In genomic region chr11:30377347-30377746, GRCh38 we compare ENCODE assay signal across 15 cellular contexts. TPM values are rescaled to one million over a fixed set of nuclear protein-coding genes. Genes with fewer than 3 reads are reported as not detected.
DNase-seq lines count a peak whose midpoint lies in the region; ATAC-seq and TF ChIP-seq lines count a peak whose summit lies in the region.
"Had no signal": no experiment of that assay in that cellular context is flagged by ENCODE, and none has a peak within 500 bp of the region (broad histone marks: within the 10 kb centered on the region; RNA-seq: fewer than 3 reads in every experiment).

No MANE protein-coding gene starts in this region.

- H3K9me3 ChIP-seq in osteoblast (ENCODE audit: low read depth, low read length): no peaks in the 10 kb centered on the region
- H3K9me3 ChIP-seq: BLaER1 treated with 17β-estradiol and CSF1 and Interleukin-3, amounts not matched to agents 10 nM and 100 nM had no signal

- POLR2A ChIA-PET in RWPE1 (lab: Yijun Ruan, JAX; ENCODE audit: low non-redundant PET): no interaction called here

- H3K27ac ChIP-seq in RWPE1 (no peak overlapping the region), osteoblast (ENCODE audit: low read depth, low read length) (no peak overlapping the region)
- H3K27ac ChIP-seq: BLaER1 treated with 17β-estradiol and CSF1 and Interleukin-3, amounts not matched to agents 10 nM and 100 nM; HL-60 had no signal

- peak; percentile 62 for ATAC-seq in esophagus mucosa
- ATAC-seq: GM12878 had no signal

- no peak overlapping the region for H2AFZ ChIP-seq in osteoblast (ENCODE audit: low read length)

- H3K4me2 ChIP-seq in osteoblast (ENCODE audit: insufficient read depth, low read length): no peak overlapping the region

- TF ChIP-seq CTCF in RWPE1 (conservative IDR thresholded peaks at IDR 0.05; ENCODE audit: low read depth): no peak
- no peak for TF ChIP-seq CTCF in osteoblast (IDR thresholded peaks at IDR 0.05; ENCODE audit: extremely low read depth, low read depth, low read length)

- DNase-seq in AG08395 (ENCODE audit: low spot score) (peak; percentile 14), RWPE1 (ENCODE audit: low spot score) (peak; percentile 26), osteoblast (ENCODE audit: insufficient read length, low spot score, missing footprints) (peak; percentile 39), DMS79 treated with DMSO at 0.1 percent for 48 hours (lab: John Stamatoyannopoulos, UW) (no peak), SIG-M5 (lab: John Stamatoyannopoulos, UW) (no peak)
- no peak for DNase-seq in activated naive CD4-positive, alpha-beta T cell treated with anti-CD3 and anti-CD28 coated beads, Interleukin-2, amount 50 U/mL, for 16 hours
- DNase-seq: 8988T; CD4-positive, CD25-positive, alpha-beta regulatory T cell; DMS53; HCEC 1CT; HFFc6 had no signal

- CTCF ChIA-PET in RWPE1 (lab: Yijun Ruan, JAX): interaction anchor here (0.5 kb wide), 1 partner anchor 24 kb away, joined by 3 read pairs; no protein-coding TSS in a partner anchor

- no peaks in the 10 kb centered on the region for H4K20me1 ChIP-seq in osteoblast (ENCODE audit: insufficient read depth, low read length)
- H4K20me1 ChIP-seq: BLaER1 treated with 17β-estradiol and CSF1 and Interleukin-3, amounts not matched to agents 10 nM and 100 nM had no signal

- no peaks in the 10 kb centered on the region for H3K4me1 ChIP-seq in osteoblast (ENCODE audit: insufficient read depth, low read length)

- no peaks in the 10 kb centered on the region for H3K27me3 ChIP-seq in osteoblast (ENCODE audit: insufficient read depth, low read length)
- H3K27me3 ChIP-seq: BLaER1 treated with 17β-estradiol and CSF1 and Interleukin-3, amounts not matched to agents 10 nM and 100 nM had no signal

- H3K4me3 ChIP-seq in osteoblast (ENCODE audit: insufficient read depth, low read length): no peak overlapping the region
- H3K4me3 ChIP-seq: BLaER1 treated with 17β-estradiol and CSF1 and Interleukin-3, amounts not matched to agents 10 nM and 100 nM; GM12878 had no signal

- H3K79me2 ChIP-seq in osteoblast (ENCODE audit: insufficient read depth, low read length): no peaks in the 10 kb centered on the region

- H3K36me3 ChIP-seq in osteoblast (ENCODE audit: insufficient read depth, low read length): no peaks in the 10 kb centered on the region
- H3K36me3 ChIP-seq: BLaER1 treated with 17β-estradiol and CSF1 and Interleukin-3, amounts not matched to agents 10 nM and 100 nM had no signal

RNA-seq across cellular contexts. Expression of gene ARL14EP, which starts 54.4 kb away (rescaled TPM):
- total RNA-seq in esophagus mucosa: 10.9 TPM
- total RNA-seq in osteoblast: 29.7 and 48.0 TPM in 2 replicates

Comparison
In these comparisons a context has a peak if more than half of its experiments do, and no peak if none do; other contexts are left out.
1. DNase-seq: peak in AG08395 (single experiment), RWPE1 (single experiment) and osteoblast (single experiment); none in activated naive CD4-positive, alpha-beta T cell treated with anti-CD3 and anti-CD28 coated beads, Interleukin-2, amount 50 U/mL, for 16 hours (single experiment), DMS79 treated with DMSO at 0.1 percent for 48 hours (single experiment) and SIG-M5 (single experiment).